1 cellular context compared by ENCODE assay signal in genomic region chr5:130687085-130687733, GRCh38.
TF ChIP-seq lines count a peak whose summit lies in the region.

No MANE protein-coding gene starts in this region.

TF ChIP-seq in IMR-90, 13 proteins besides CTCF, POLR2A, EP300 and RAD21 (continued from another document):
- TF ChIP-seq MXI1 (IDR thresholded peaks at IDR 0.05; ENCODE audit: borderline replicate concordance, low read depth, low read length) (no peak), MAZ (IDR thresholded peaks at IDR 0.05; ENCODE audit: borderline replicate concordance, low read depth, low read length) (no peak)
TF ChIP-seq in IMR-90: peak in this region for 1.
